26 cellular contexts compared by ENCODE assay signal in genomic region chr6:119658917-119659316, GRCh38.
"Had no signal": no experiment of that assay in that cellular context is flagged by ENCODE, and none has a peak within 500 bp of the region (broad histone marks: within the 10 kb centered on the region; RNA-seq: fewer than 3 reads in every experiment).

No MANE protein-coding gene starts in this region.

- H3K9me3 Mint-ChIP-seq: dendritic cell treated with granulocyte-macrophage colony-stimulating factor and Interleukin-4, amounts not matched to agents 40 ng/mL and 50 ng/mL, for 4 days; endodermal cell; memory B cell; naive B cell; natural killer cell treated with Interleukin-12 subunit alpha and Interleukin-12 subunit beta and Interleukin-15 and Interleukin-18, amount 100 ng/mL, for 72 hours; neural crest cell; type B pancreatic cell had no signal

- H3K4me3 Mint-ChIP-seq: dendritic cell treated with granulocyte-macrophage colony-stimulating factor and Interleukin-4, amounts not matched to agents 40 ng/mL and 50 ng/mL, for 4 days; endodermal cell; memory B cell; naive B cell; natural killer cell treated with Interleukin-12 subunit alpha and Interleukin-12 subunit beta and Interleukin-15 and Interleukin-18, amount 100 ng/mL, for 72 hours; neural crest cell; type B pancreatic cell had no signal

- DNase-seq: colonic mucosa; effector CD8-positive, alpha-beta T cell; endodermal cell; foreskin keratinocyte; heart left ventricle; kidney; mucosa of descending colon; naive B cell; pancreas; retina; right lobe of liver; stimulated activated CD4-positive, alpha-beta T cell treated with anti-CD3 and anti-CD28 coated beads, Interleukin-12 subunit alpha, Interleukin-12 subunit beta, amount 100 ng/mL, for 4 hours; stimulated activated CD4-positive, alpha-beta T cell treated with anti-CD3 and anti-CD28 coated beads, Interleukin-1b, Interleukin-23, amount 100 ng/mL, for 48 hours; stimulated activated CD4-positive, alpha-beta T cell treated with anti-CD3 and anti-CD28 coated beads, Interleukin-4, amount 100 ng/mL, for 1 hour; stimulated activated CD8-positive, alpha-beta memory T cell treated with anti-CD3 and anti-CD28 coated beads, Interleukin-4, amount 100 ng/mL, for 48 hours; stimulated activated naive CD8-positive, alpha-beta T cell treated with anti-CD3 and anti-CD28 coated beads, Interleukin-15, Interleukin-2, amounts not matched to agents 100 U/mL and 50 U/mL, for 24 hours; substantia nigra; testis; tibial artery had no signal

- H3K27ac Mint-ChIP-seq: dendritic cell treated with granulocyte-macrophage colony-stimulating factor and Interleukin-4, amounts not matched to agents 40 ng/mL and 50 ng/mL, for 4 days; endodermal cell; memory B cell; natural killer cell treated with Interleukin-12 subunit alpha and Interleukin-12 subunit beta and Interleukin-15 and Interleukin-18, amount 100 ng/mL, for 72 hours; type B pancreatic cell had no signal

- H3K36me3 Mint-ChIP-seq: memory B cell; naive B cell; natural killer cell treated with Interleukin-12 subunit alpha and Interleukin-12 subunit beta and Interleukin-15 and Interleukin-18, amount 100 ng/mL, for 72 hours; type B pancreatic cell had no signal

- H3K4me1 Mint-ChIP-seq: memory B cell, naive B cell had no signal

- ATAC-seq: foreskin keratinocyte; gastroesophageal sphincter; heart left ventricle; left lobe of liver; mucosa of descending colon; natural killer cell treated with Interleukin-12 subunit alpha and Interleukin-12 subunit beta and Interleukin-15 and Interleukin-18, amount 100 ng/mL, for 72 hours; pancreas; right lobe of liver; stimulated activated naive CD8-positive, alpha-beta T cell treated with anti-CD3 and anti-CD28 coated beads, Interleukin-15, Interleukin-2, amounts not matched to agents 100 U/mL and 50 U/mL, for 24 hours had no signal

- H3K27me3 Mint-ChIP-seq: dendritic cell treated with granulocyte-macrophage colony-stimulating factor and Interleukin-4, amounts not matched to agents 40 ng/mL and 50 ng/mL, for 4 days; memory B cell; naive B cell; type B pancreatic cell had no signal
